ENCODE assay signal across 18 cellular contexts in the genomic region with DNA sequence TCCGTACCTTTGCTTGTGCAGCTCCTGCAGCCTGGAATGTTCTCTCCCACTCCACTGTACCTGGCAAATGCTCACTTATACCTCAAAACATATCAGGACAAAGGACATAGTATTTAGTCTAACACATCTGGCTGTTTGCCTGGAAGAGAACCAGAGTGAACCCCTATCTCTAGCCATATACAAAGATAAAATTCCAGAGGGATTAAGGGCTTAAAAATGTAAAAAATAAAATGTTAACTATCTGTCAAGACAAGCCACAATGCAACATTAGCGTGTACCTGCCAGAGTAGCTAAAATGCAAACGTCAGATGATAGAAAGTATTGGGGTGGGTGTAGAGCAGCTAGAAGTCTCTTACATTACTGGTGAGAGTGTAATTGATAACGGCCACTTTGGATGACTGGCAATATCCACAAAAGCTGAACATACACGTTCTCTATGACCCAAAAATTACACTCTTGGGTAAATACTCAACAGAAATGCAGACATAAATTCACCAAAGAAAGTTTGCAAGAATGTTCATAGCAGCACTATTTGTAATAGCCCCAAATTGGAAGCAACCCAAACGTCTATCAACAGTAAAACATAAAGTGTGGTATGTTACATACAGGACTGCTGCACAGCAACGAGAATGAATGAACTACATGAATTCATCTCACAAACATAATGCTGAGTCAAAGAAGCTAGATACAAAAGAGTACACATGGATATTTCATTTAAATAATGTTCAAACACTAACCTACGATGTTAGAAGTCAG. TPM values are rescaled to one million over a fixed set of nuclear protein-coding genes. Genes with fewer than 3 reads are reported as not detected.
A peak's percentile ranks its signal among the peaks of the same experiment; 100 is the strongest.
DNase-seq lines count a peak whose midpoint lies in the region; ATAC-seq, FAIRE-seq and TF ChIP-seq lines count a peak whose summit lies in the region.
"Had no signal": no experiment of that assay in that cellular context is flagged by ENCODE, and none has a peak within 500 bp of the region (broad histone marks: within the 10 kb centered on the region; RNA-seq: fewer than 3 reads in every experiment).

No MANE protein-coding gene starts in this region.

- CTCF ChIA-PET in HepG2 (lab: Yijun Ruan, JAX; ENCODE audit: low intra/inter-chr PET ratio, low total read pairs) = no interaction called here

- H3K79me1 ChIP-seq in mesenchymal stem cell (replicated peaks; ENCODE audit: low read length, poor library complexity, severe bottlenecking) = no peaks in the 10 kb centered on the region

- DNase-seq in HepG2 (ENCODE audit: low spot score) (no peak), right lobe of liver (no peak), amniotic epithelial cell (ENCODE audit: low read depth) (peak; percentile 79), mesenchymal stem cell (no peak), T-helper 17 cell (no peak), C1 segment of cervical spinal cord (lab: John Stamatoyannopoulos, UW) (no peak)
- no peak for DNase-seq in stimulated activated CD4-positive, alpha-beta T cell treated with anti-CD3 and anti-CD28 coated beads, Interleukin-1b, Interleukin-23, amount 100 ng/mL, for 48 hours
- DNase-seq: CD4-positive, alpha-beta memory T cell; DMS79; GOT3; KG1 had no signal

- peaks cover 4% of the 10 kb centered on the region for H3K36me3 Mint-ChIP-seq in T-helper 17 cell (ENCODE audit: low read depth)
- H3K36me3 Mint-ChIP-seq: CD4-positive, alpha-beta memory T cell had no signal

- peaks cover 1 to 16% of the 10 kb centered on the region in 2 experiments; a peak in 3 of 5 replicates for H3K27me3 ChIP-seq in HepG2 (ENCODE audit: control insufficient read depth in 1 of 2, insufficient read depth in 2 of 2, low read length in 2 of 2)
- no peaks in the 10 kb centered on the region for H3K27me3 ChIP-seq in right lobe of liver
- H3K27me3 ChIP-seq in mesenchymal stem cell (ENCODE audit: control insufficient read depth in 1 of 2, insufficient read depth in 1 of 2, low read length in 2 of 2) = peaks cover 0 to 11% of the 10 kb centered on the region in 2 experiments

- H3K4me2 ChIP-seq in HepG2 (ENCODE audit: low read depth, low read length) (no peak overlapping the region), mesenchymal stem cell (ENCODE audit: low read length, poor library complexity, severe bottlenecking) (no peak overlapping the region)

- H3K36me3 ChIP-seq in HepG2 (replicated peaks in 1 of 2; ENCODE audit: control insufficient read depth in 1 of 2, insufficient read depth in 2 of 2, low read length in 2 of 2) = no peaks in the 10 kb centered on the region
- H3K36me3 ChIP-seq in right lobe of liver = no peaks in the 10 kb centered on the region
- H3K36me3 ChIP-seq in mesenchymal stem cell (ENCODE audit: control insufficient read depth in 1 of 2, insufficient read depth in 2 of 2, low read depth in 1 of 2, low read length in 2 of 2) = no peaks in the 10 kb centered on the region
- H3K36me3 ChIP-seq: HAP-1 had no signal

- H2BK120ac ChIP-seq in mesenchymal stem cell (ENCODE audit: low read depth, low read length) = no peak overlapping the region

- H4K91ac ChIP-seq in mesenchymal stem cell (ENCODE audit: low read length) = peak overlapping the region; percentile 55

- no peak overlapping the region for H3K23ac ChIP-seq in mesenchymal stem cell (ENCODE audit: low read length in 2 of 2)

- H3K9me3 ChIP-seq in HepG2 (ENCODE audit: low read length) = no peaks in the 10 kb centered on the region
- no peaks in the 10 kb centered on the region for H3K9me3 ChIP-seq in right lobe of liver
- H3K9me3 ChIP-seq in mesenchymal stem cell (ENCODE audit: control insufficient read depth, low read length) = no peaks in the 10 kb centered on the region
- H3K9me3 ChIP-seq in T-helper 17 cell (ENCODE audit: control insufficient read depth, low read length, poor library complexity, severe bottlenecking) = no peaks in the 10 kb centered on the region
- H3K9me3 ChIP-seq: HAP-1 had no signal

- H3K27ac Mint-ChIP-seq in T-helper 17 cell = no peak overlapping the region
- H3K27ac Mint-ChIP-seq: B cell; CD4-positive, alpha-beta memory T cell had no signal

- H3K4me1 ChIP-seq in HepG2 (ENCODE audit: insufficient read depth, low read length) = no peaks in the 10 kb centered on the region
- H3K4me1 ChIP-seq in right lobe of liver = peaks cover 0 to 3% (median 0%) of the 10 kb centered on the region in 4 donors
- peaks cover 5% of the 10 kb centered on the region for H3K4me1 ChIP-seq in mesenchymal stem cell (ENCODE audit: control insufficient read depth, insufficient read depth, low read depth, low read length)

- in situ Hi-C loops in HepG2 (cut with HindIII; ENCODE audit: extremely low pct_ligation_motif_present, low pct_unique_long_range_greater_than_20kb) = no loop called here

- H2BK15ac ChIP-seq in mesenchymal stem cell (ENCODE audit: low read depth, poor library complexity, severe bottlenecking) = no peak overlapping the region

- no peak overlapping the region for H2BK12ac ChIP-seq in mesenchymal stem cell (ENCODE audit: low read length in 2 of 2)

- WGBS in HepG2 (ENCODE audit: low lambda C conversion rate) = 18% methylated on average over 8 of the region's 8 CpGs
- WGBS in right lobe of liver (ENCODE audit: insufficient coverage, low coverage, low lambda C conversion rate, missing lambda C conversion rate) = 39% methylated on average over 8 of the region's 8 CpGs
- WGBS in mesenchymal stem cell = 96% methylated on average over 7 of the region's 8 CpGs

- H4K20me1 ChIP-seq in HepG2 (ENCODE audit: insufficient read depth, low read length) = no peaks in the 10 kb centered on the region

- FAIRE-seq in HepG2 (lab: Jason Lieb, UNC) = no peak
- FAIRE-seq: GM12878, GM18507 had no signal

- no peak overlapping the region for H2AFZ ChIP-seq in HepG2 (ENCODE audit: low read length)
- H2AFZ ChIP-seq in mesenchymal stem cell (ENCODE audit: low read depth, low read length) = no peak overlapping the region

- H4K8ac ChIP-seq in mesenchymal stem cell (ENCODE audit: low read length) = no peak overlapping the region

- no peak for TF ChIP-seq POLR2A in HepG2 (IDR thresholded peaks at IDR 0.05; ENCODE audit: insufficient read depth in 1 of 2, low read depth in 2 of 2, low read length in 2 of 2)
- no peak for TF ChIP-seq POLR2A in right lobe of liver (IDR thresholded peaks at IDR 0.05)

- H3K27ac ChIP-seq in HepG2 (ENCODE audit: extremely low read length, insufficient read depth, low read length) (no peak overlapping the region), right lobe of liver (no peak overlapping the region), mesenchymal stem cell (ENCODE audit: low read length, poor library complexity, severe bottlenecking) (no peak overlapping the region)
- H3K27ac ChIP-seq: 22Rv1, C4-2B had no signal

- intact Hi-C loops in HepG2 (cut with micrococcal nuclease; ENCODE audit: unreplicated experiment) (no loop called here), right lobe of liver (cut with DNase I) (no loop called here)

- no peak for TF ChIP-seq CTCF in HepG2 (CRISPR knock-in tag; IDR thresholded peaks at IDR 0.05)
- TF ChIP-seq CTCF in right lobe of liver (IDR thresholded peaks at IDR 0.05) = no peak

- no peak for ATAC-seq in HepG2
- no peak for ATAC-seq in right lobe of liver
- no peak for ATAC-seq in GM21528 (IDR thresholded peaks at IDR 0.05; ENCODE audit: low FRiP score, unreplicated experiment)
- ATAC-seq in T-helper 17 cell = no peak
- ATAC-seq: GM12878 had no signal

- peak overlapping the region in 1 of 2 experiments; percentile 16 for H3K4ac ChIP-seq in mesenchymal stem cell (ENCODE audit: low read depth in 1 of 2, low read length in 2 of 2)

- peaks cover 26% of the 10 kb centered on the region for H3K27me3 Mint-ChIP-seq in T-helper 17 cell

- no peak for TF ChIP-seq RAD21 in HepG2 (CRISPR knock-in tag; IDR thresholded peaks at IDR 0.05)

- POLR2A ChIA-PET in HepG2 (lab: Yijun Ruan, JAX) = no interaction called here

- no peaks in the 10 kb centered on the region for H3K79me2 ChIP-seq in HepG2 (ENCODE audit: insufficient read depth, low read length)

- no peak overlapping the region for H2AK5ac ChIP-seq in mesenchymal stem cell (ENCODE audit: low read length, severe bottlenecking)

- no peak overlapping the region for H3K4me3 Mint-ChIP-seq in T-helper 17 cell
- H3K4me3 Mint-ChIP-seq: B cell; CD4-positive, alpha-beta memory T cell had no signal

- H3K4me3 ChIP-seq in HepG2 (replicated peaks in 1 of 3; ENCODE audit: insufficient read depth in 1 of 3, low read depth in 2 of 3, low read length in 3 of 3) (no peak overlapping the region), right lobe of liver (no peak overlapping the region), mesenchymal stem cell (ENCODE audit: insufficient read depth in 1 of 2, low read depth in 1 of 2, low read length in 2 of 2) (no peak overlapping the region)
- H3K4me3 ChIP-seq: GM12878, HAP-1 had no signal

- H3K9ac ChIP-seq in HepG2 (ENCODE audit: insufficient read depth, low read depth, low read length) (no peak overlapping the region), mesenchymal stem cell (ENCODE audit: low read length) (no peak overlapping the region)

- no TSS peak for BruUV-seq in HepG2 (replicated peaks; lab: Mats Ljungman, UMichigan)

- H3K4me1 Mint-ChIP-seq in T-helper 17 cell = peaks cover 2% of the 10 kb centered on the region

- H3K14ac ChIP-seq in mesenchymal stem cell (ENCODE audit: low read length in 2 of 2) = no peak overlapping the region

- no peak overlapping the region for H3K18ac ChIP-seq in mesenchymal stem cell (ENCODE audit: low read depth in 1 of 2, low read length in 2 of 2)

- H2BK5ac ChIP-seq in mesenchymal stem cell (ENCODE audit: low read depth, low read length, poor library complexity, severe bottlenecking) = no peak overlapping the region

- TF ChIP-seq EP300 in HepG2 (IDR thresholded peaks at IDR 0.05; ENCODE audit: low read depth in 2 of 2, low read length in 2 of 2) = no peak
- no peak for TF ChIP-seq EP300 in HepG2 (CRISPR knock-in tag; IDR thresholded peaks at IDR 0.05; ENCODE audit: borderline replicate concordance)

RNA-seq across cellular contexts. Expression of gene ADPGK, which starts 18.2 kb away (rescaled TPM):
- total RNA-seq in HepG2 (2016; rRNA removed; fragmentation: Illumina TruSeq; extraction: Trizol) (33.5 and 67.5 TPM in 2 replicates), right lobe of liver (10 to 100 TPM; 13.9 to 22.1 (median 19.8) TPM), T-helper 17 cell (100 to 1,000 TPM; 115 to 124 TPM)
- total RNA-seq in HepG2 (2016; cell fraction: cytosol; rRNA removed; fragmentation: Illumina TruSeq; extraction: Trizol; ENCODE audit: low read depth) = 22.4 and 27.1 TPM in 2 replicates
- total RNA-seq in HepG2 (2016; cell fraction: insoluble cytoplasmic fraction; rRNA removed; fragmentation: Illumina TruSeq; extraction: Trizol) = 32.0 and 67.5 TPM in 2 replicates
- 22.2 and 23.4 TPM in 2 replicates for total RNA-seq in HepG2 (2016; cell fraction: membrane; rRNA removed; fragmentation: Illumina TruSeq; extraction: Trizol)
- total RNA-seq in HepG2 (2016; cell fraction: nucleus; rRNA removed; fragmentation: Illumina TruSeq; extraction: Trizol) = 67.5 and 93.2 TPM in 2 replicates
- polyA plus RNA-seq in HepG2 (2011; rRNA removed) = 59.4 and 61.6 TPM in 2 replicates
- 41.8 and 45.0 TPM in 2 replicates for polyA plus RNA-seq in HepG2 (2011; cell fraction: cytosol; rRNA removed)
- 62.2 and 69.8 TPM in 2 replicates for polyA plus RNA-seq in HepG2 (2011; cell fraction: nucleus; rRNA removed)
- 29.7 and 33.7 TPM in 2 replicates for polyA plus RNA-seq in HepG2 (2012)
- polyA plus RNA-seq in HepG2 (2016; cell fraction: cytosol; fragmentation: Illumina TruSeq; extraction: Trizol; ENCODE audit: low read depth) = 4.6 and 4.9 TPM in 2 replicates
- 25.8 and 28.0 TPM in 2 replicates for polyA plus RNA-seq in HepG2 (2016; cell fraction: insoluble cytoplasmic fraction; fragmentation: Illumina TruSeq; extraction: Trizol; ENCODE audit: low read depth)
- 10.4 and 11.2 TPM in 2 replicates for polyA plus RNA-seq in HepG2 (2016; cell fraction: membrane; fragmentation: Illumina TruSeq; extraction: Trizol; ENCODE audit: low read depth)
- polyA plus RNA-seq in HepG2 (2016; cell fraction: nucleus; fragmentation: Illumina TruSeq; extraction: Trizol; ENCODE audit: insufficient read depth, low read depth) = 113 and 118 TPM in 2 replicates
- polyA minus RNA-seq in HepG2 (2011; rRNA and poly(A)+ RNA removed; ENCODE audit: low replicate concordance) = 47.4 and 81.7 TPM in 2 replicates
- polyA minus RNA-seq in HepG2 (2011; cell fraction: cytosol; rRNA and poly(A)+ RNA removed) = 17.2 and 21.0 TPM in 2 replicates
- 86.3 and 91.4 TPM in 2 replicates for polyA minus RNA-seq in HepG2 (2011; cell fraction: nucleus; rRNA and poly(A)+ RNA removed)
- polyA plus RNA-seq in mesenchymal stem cell (2013, experiment 1 of 2) = 59.7 TPM
- 61.8 TPM for polyA plus RNA-seq in mesenchymal stem cell (2013, experiment 2 of 2)
